1 cellular context compared by ENCODE assay signal in the genomic region with DNA sequence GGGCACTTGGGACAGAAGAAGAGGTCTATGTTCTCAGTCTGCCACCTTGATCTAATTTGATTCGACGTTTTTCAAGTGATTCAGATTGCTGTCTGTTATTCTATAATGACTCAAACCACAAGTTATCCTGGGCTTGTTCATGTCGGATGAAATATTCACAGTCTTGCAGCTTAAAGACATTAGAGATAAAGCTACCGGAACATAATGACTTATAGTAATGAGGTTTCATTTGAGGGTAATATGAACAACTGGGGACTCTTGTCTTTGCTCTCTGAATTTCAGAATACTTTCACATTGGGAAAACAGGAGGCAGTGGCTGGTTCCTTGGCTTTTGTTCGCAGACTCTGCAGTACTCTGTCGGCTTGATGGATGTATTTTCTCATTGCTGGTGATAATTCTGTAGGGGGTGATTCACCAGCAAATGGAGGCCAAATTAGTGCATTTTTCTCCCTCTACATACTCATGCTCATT.
TF ChIP-seq lines count a peak whose summit lies in the region.

No MANE protein-coding gene starts in this region.

TF ChIP-seq in WTC11, 78 proteins besides CTCF, POLR2A, EP300 and RAD21 (continued from another document):
- TF ChIP-seq, protein P1, sequence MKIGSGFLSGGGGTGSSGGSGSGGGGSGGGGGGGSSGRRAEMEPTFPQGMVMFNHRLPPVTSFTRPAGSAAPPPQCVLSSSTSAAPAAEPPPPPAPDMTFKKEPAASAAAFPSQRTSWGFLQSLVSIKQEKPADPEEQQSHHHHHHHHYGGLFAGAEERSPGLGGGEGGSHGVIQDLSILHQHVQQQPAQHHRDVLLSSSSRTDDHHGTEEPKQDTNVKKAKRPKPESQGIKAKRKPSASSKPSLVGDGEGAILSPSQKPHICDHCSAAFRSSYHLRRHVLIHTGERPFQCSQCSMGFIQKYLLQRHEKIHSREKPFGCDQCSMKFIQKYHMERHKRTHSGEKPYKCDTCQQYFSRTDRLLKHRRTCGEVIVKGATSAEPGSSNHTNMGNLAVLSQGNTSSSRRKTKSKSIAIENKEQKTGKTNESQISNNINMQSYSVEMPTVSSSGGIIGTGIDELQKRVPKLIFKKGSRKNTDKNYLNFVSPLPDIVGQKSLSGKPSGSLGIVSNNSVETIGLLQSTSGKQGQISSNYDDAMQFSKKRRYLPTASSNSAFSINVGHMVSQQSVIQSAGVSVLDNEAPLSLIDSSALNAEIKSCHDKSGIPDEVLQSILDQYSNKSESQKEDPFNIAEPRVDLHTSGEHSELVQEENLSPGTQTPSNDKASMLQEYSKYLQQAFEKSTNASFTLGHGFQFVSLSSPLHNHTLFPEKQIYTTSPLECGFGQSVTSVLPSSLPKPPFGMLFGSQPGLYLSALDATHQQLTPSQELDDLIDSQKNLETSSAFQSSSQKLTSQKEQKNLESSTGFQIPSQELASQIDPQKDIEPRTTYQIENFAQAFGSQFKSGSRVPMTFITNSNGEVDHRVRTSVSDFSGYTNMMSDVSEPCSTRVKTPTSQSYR (CRISPR knock-in tag; IDR thresholded peaks at IDR 0.05) = no peak
- TF ChIP-seq FOXK1 (CRISPR knock-in tag; IDR thresholded peaks at IDR 0.05) (no peak), ERG (CRISPR knock-in tag; IDR thresholded peaks at IDR 0.05) (no peak), NR1H2 (CRISPR knock-in tag; IDR thresholded peaks at IDR 0.05) (no peak)
